ENCODE assay signal across 16 cellular contexts in the genomic region with DNA sequence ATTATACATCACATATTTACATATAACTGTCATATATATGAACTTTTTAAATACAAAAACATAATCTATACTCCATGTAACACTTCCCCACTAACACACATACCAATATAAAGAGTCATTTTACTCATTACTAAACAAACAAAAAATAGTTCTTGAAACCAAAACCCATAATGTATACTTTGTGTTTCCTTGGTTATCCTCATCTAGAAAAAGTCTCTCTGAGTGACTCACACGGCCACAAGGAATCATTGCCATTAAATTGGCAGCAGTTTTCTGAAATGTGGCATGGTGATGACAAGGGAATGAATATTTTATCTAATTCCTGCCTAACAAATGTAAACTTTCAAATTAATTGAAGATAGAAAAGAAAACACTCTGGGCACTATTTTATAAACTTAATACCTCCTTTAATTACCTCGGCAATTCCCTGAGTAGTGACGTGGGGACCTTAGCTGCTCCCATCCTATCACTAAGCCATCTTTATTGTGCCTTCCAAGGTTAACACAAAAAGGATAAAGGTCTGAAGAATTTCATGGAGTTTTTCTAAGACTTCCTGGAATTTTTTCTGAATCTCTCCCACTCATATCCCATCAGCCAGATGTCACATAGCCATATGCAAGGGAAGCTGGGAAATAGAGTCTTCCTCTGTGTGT.
A peak's percentile ranks its signal among the peaks of the same experiment; 100 is the strongest.
DNase-seq lines count a peak whose midpoint lies in the region; FAIRE-seq and TF ChIP-seq lines count a peak whose summit lies in the region.
"Had no signal": no experiment of that assay in that cellular context is flagged by ENCODE, and none has a peak within 500 bp of the region (broad histone marks: within the 10 kb centered on the region; RNA-seq: fewer than 3 reads in every experiment).

No MANE protein-coding gene starts in this region.

- no peak overlapping the region for H3K4ac ChIP-seq in mesenchymal stem cell (ENCODE audit: low read depth in 1 of 2, low read length in 2 of 2)

- no peak for TF ChIP-seq POLR2A in H54 (IDR thresholded peaks at IDR 0.05; ENCODE audit: low read depth, low read length)
- TF ChIP-seq POLR2A in esophagus muscularis mucosa (IDR thresholded peaks at IDR 0.05; ENCODE audit: low read depth): no peak

- no peak overlapping the region for H4K91ac ChIP-seq in mesenchymal stem cell (ENCODE audit: low read length)

- no peak for FAIRE-seq in H54 (lab: Jason Lieb, UNC)
- FAIRE-seq: islet of Langerhans had no signal

- H3K4me1 ChIP-seq in mesenchymal stem cell (ENCODE audit: control insufficient read depth, insufficient read depth, low read depth, low read length) (no peaks in the 10 kb centered on the region), esophagus muscularis mucosa (no peaks in the 10 kb centered on the region)
- H3K4me1 ChIP-seq: gastroesophageal sphincter, prostate gland, vagina had no signal

- H3K9me3 ChIP-seq in MG63 (no peaks in the 10 kb centered on the region), mesenchymal stem cell (ENCODE audit: control insufficient read depth, low read length) (no peaks in the 10 kb centered on the region), esophagus muscularis mucosa (no peaks in the 10 kb centered on the region)
- H3K9me3 ChIP-seq: gastroesophageal sphincter, prostate gland, vagina had no signal

- intact Hi-C loops in esophagus muscularis mucosa (cut with DNase I): no loop called here

- no peak overlapping the region for H3K4me2 ChIP-seq in mesenchymal stem cell (ENCODE audit: low read length, poor library complexity, severe bottlenecking)

- no peak overlapping the region for H3K9ac ChIP-seq in mesenchymal stem cell (ENCODE audit: low read length)

- H3K4me3 ChIP-seq in MG63 (no peak overlapping the region), cardiac fibroblast (replicated peaks in 1 of 2; ENCODE audit: low read depth in 2 of 2, low read length in 2 of 2) (no peak overlapping the region), mesenchymal stem cell (ENCODE audit: insufficient read depth in 1 of 2, low read depth in 1 of 2, low read length in 2 of 2) (no peak overlapping the region), esophagus muscularis mucosa (no peak overlapping the region)
- H3K4me3 ChIP-seq: gastroesophageal sphincter, prostate gland, vagina had no signal

- H3K36me3 ChIP-seq in MG63 (no peaks in the 10 kb centered on the region), mesenchymal stem cell (ENCODE audit: control insufficient read depth in 1 of 2, insufficient read depth in 2 of 2, low read depth in 1 of 2, low read length in 2 of 2) (no peaks in the 10 kb centered on the region), esophagus muscularis mucosa (no peaks in the 10 kb centered on the region)
- H3K36me3 ChIP-seq: gastroesophageal sphincter, prostate gland, vagina had no signal

- peak overlapping the region in 1 of 2 experiments; percentile 86 for H2BK12ac ChIP-seq in mesenchymal stem cell (ENCODE audit: low read length in 2 of 2)

- peak overlapping the region; percentile 64 for H3K27ac ChIP-seq in mesenchymal stem cell (ENCODE audit: low read length, poor library complexity, severe bottlenecking)
- no peak overlapping the region for H3K27ac ChIP-seq in esophagus muscularis mucosa (replicated peaks in 1 of 4)
- H3K27ac ChIP-seq: gastroesophageal sphincter, prostate gland, vagina had no signal

- H4K8ac ChIP-seq in mesenchymal stem cell (ENCODE audit: low read length): no peak overlapping the region

- 37% methylated on average over 2 of the region's 3 CpGs for WGBS in mesenchymal stem cell
- 35% methylated on average over 3 of the region's 3 CpGs for WGBS in esophagus muscularis mucosa

- H3K18ac ChIP-seq in mesenchymal stem cell (ENCODE audit: low read depth in 1 of 2, low read length in 2 of 2): no peak overlapping the region

- no peak overlapping the region for H2BK5ac ChIP-seq in mesenchymal stem cell (ENCODE audit: low read depth, low read length, poor library complexity, severe bottlenecking)

- no peaks in the 10 kb centered on the region for H3K27me3 ChIP-seq in MG63
- H3K27me3 ChIP-seq in mesenchymal stem cell (ENCODE audit: control insufficient read depth in 1 of 2, insufficient read depth in 1 of 2, low read length in 2 of 2): no peaks in the 10 kb centered on the region
- no peaks in the 10 kb centered on the region for H3K27me3 ChIP-seq in esophagus muscularis mucosa
- H3K27me3 ChIP-seq: gastroesophageal sphincter, vagina had no signal

- H2AK5ac ChIP-seq in mesenchymal stem cell (ENCODE audit: low read length, severe bottlenecking): no peak overlapping the region

- H2AFZ ChIP-seq in mesenchymal stem cell (ENCODE audit: low read depth, low read length): no peak overlapping the region

- TF ChIP-seq EP300 in esophagus muscularis mucosa (IDR thresholded peaks at IDR 0.05): no peak

- H3K79me1 ChIP-seq in mesenchymal stem cell (replicated peaks; ENCODE audit: low read length, poor library complexity, severe bottlenecking): no peaks in the 10 kb centered on the region

- no peak overlapping the region for H3K14ac ChIP-seq in mesenchymal stem cell (ENCODE audit: low read length in 2 of 2)

- no peak overlapping the region for H3K23ac ChIP-seq in mesenchymal stem cell (ENCODE audit: low read length in 2 of 2)

- TF ChIP-seq CTCF in cardiac fibroblast (IDR thresholded peaks at IDR 0.05; ENCODE audit: low read depth, low read length) (no peak), esophagus muscularis mucosa (IDR thresholded peaks at IDR 0.05) (no peak)

- no peak overlapping the region for H2BK120ac ChIP-seq in mesenchymal stem cell (ENCODE audit: low read depth, low read length)

- DNase-seq in Daoy (ENCODE audit: low read depth): peak; percentile 53
- DNase-seq in MG63: peak; percentile 9
- peak; percentile 31 to 44 for DNase-seq in cardiac fibroblast (ENCODE audit: low read depth in 2 of 2)
- DNase-seq in mesenchymal stem cell: peak; percentile 90
- no peak for DNase-seq in NCI-H446 treated with DMSO at 0.1 percent for 48 hours (lab: John Stamatoyannopoulos, UW)
- DNase-seq in H54 (ENCODE audit: insufficient read length, low spot score): no peak
- DNase-seq in esophagus muscularis mucosa (ENCODE audit: extremely low spot score): no peak
- DNase-seq in NCI-H2081 treated with DMSO at 0.1 percent for 48 hours (lab: John Stamatoyannopoulos, UW): no peak
- DNase-seq: activated naive CD4-positive, alpha-beta T cell treated with anti-CD3 and anti-CD28 coated beads, Interleukin-2, amount 50 U/mL, for 16 hours; GDM1; GOT3; stimulated activated CD4-positive, alpha-beta T cell treated with anti-CD3 and anti-CD28 coated beads, Interleukin-1b, Interleukin-23, amount 100 ng/mL, for 48 hours had no signal

- H2BK15ac ChIP-seq in mesenchymal stem cell (ENCODE audit: low read depth, poor library complexity, severe bottlenecking): no peak overlapping the region

Comparison
In these comparisons a context has a peak if more than half of its experiments do, and no peak if none do; other contexts are left out.
1. DNase-seq: peak in Daoy (single experiment), MG63 (single experiment), cardiac fibroblast (2 of 2) and mesenchymal stem cell (single experiment); none in NCI-H446 treated with DMSO at 0.1 percent for 48 hours (single experiment), H54 (single experiment), esophagus muscularis mucosa (single experiment) and NCI-H2081 treated with DMSO at 0.1 percent for 48 hours (single experiment).